In the genomic region with DNA sequence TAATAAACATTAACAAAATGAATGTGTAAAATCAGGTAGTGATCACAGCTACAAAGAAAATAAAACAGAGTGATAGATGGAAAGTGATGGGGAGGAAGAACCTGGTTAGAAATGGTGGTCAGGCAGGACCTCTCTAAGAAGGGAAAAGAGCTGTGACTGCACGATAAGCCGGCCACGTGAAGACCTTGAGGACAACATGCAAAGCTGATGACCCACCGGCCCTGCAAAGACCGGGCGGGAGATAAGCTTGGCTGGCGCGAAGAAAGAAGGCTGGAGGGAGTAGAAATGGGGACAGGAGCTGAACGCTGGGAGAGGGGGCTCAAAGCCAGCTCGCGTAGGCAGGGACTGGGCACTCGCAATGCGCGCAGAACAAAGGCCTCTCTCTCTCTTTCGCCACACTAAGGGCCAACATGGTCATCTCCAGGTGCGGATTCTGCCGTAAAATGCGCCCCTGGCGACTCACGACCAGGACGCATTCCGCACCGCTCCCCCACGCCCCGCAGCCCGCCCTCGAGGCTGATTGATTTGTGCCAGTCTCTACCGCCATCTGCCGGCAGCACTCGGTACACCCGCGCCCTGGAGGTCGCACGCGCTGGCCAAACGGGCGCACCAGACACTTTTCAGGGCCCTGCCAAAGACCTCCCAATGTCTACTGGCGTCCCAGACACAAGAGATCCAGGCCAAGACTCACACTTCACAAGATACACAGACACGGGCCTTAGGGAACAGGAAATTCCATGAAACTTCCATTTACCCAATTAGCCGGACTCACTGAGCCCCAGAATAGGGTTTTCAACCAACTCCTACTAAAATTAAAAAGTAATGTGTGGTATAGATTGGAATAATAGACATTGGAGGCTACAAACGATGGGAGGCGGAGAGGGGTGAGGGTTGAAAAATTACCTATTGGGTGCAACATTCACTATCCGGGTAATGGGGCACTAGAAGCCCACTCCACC, we compare ENCODE assay signal across 8 cellular contexts. TPM values are rescaled to one million over a fixed set of nuclear protein-coding genes. Genes with fewer than 3 reads are reported as not detected.
A peak's percentile ranks its signal among the peaks of the same experiment; 100 is the strongest.
DNase-seq lines count a peak whose midpoint lies in the region; FAIRE-seq and TF ChIP-seq lines count a peak whose summit lies in the region.

No MANE protein-coding gene starts in this region.

- TF ChIP-seq CTCF in RWPE1 (conservative IDR thresholded peaks at IDR 0.05; ENCODE audit: low read depth) = peak; percentile 98
- peak; percentile 95 for TF ChIP-seq CTCF in neutrophil (IDR thresholded peaks at IDR 0.05)

- DNase-seq in EL (peak; percentile 75), GOT3 (lab: John Stamatoyannopoulos, UW) (peak; percentile 70), LoVo (ENCODE audit: low spot score) (peak; percentile 78), RWPE1 (ENCODE audit: low spot score) (peak; percentile 82), frontal cortex (ENCODE audit: low spot score in 2 of 2) (peak; percentile 71 to 87), substantia nigra (lab: John Stamatoyannopoulos, UW) (peak in 48 of 49 donors; percentile 21 to 89 (median 64))
- peak; percentile 95 for DNase-seq in activated effector memory CD4-positive, alpha-beta T cell treated with anti-CD3 and anti-CD28 coated beads, Interleukin-2, amount 50 U/mL, for 16 hours

- peaks cover 8% of the 10 kb centered on the region for H3K27me3 ChIP-seq in neutrophil

- H3K9me3 ChIP-seq in neutrophil = no peaks in the 10 kb centered on the region

- H3K27ac ChIP-seq in RWPE1 = no peak overlapping the region
- H3K27ac ChIP-seq in neutrophil = no peak overlapping the region
- no peak overlapping the region for H3K27ac ChIP-seq in substantia nigra (ENCODE audit: low read depth, low read length, poor library complexity, severe bottlenecking)

- POLR2A ChIA-PET in RWPE1 (lab: Yijun Ruan, JAX; ENCODE audit: low non-redundant PET) = no interaction called here

- CTCF ChIA-PET in RWPE1 (lab: Yijun Ruan, JAX) = interaction anchor here (0.6 to 2.5 kb wide), 10 partner anchors 9 to 138 kb away, joined by 3 to 13 read pairs (median 5); a partner anchor contains a TSS

- no peaks in the 10 kb centered on the region for H3K36me3 ChIP-seq in neutrophil

- H3K4me1 ChIP-seq in neutrophil (ENCODE audit: control insufficient read depth in 1 of 2, insufficient read depth in 1 of 2, low read depth in 1 of 2, low read length in 1 of 2) = peaks cover 7 to 10% of the 10 kb centered on the region in 2 experiments

- H3K4me3 ChIP-seq in neutrophil (ENCODE audit: low read depth in 1 of 2, low read length in 1 of 2) = peak overlapping the region; percentile 31 to 46

- no peak for FAIRE-seq in frontal cortex (lab: Jason Lieb, UNC)

RNA-seq across cellular contexts. Expression of a gene that starts 9.4 kb away (rescaled TPM):
- total RNA-seq in frontal cortex = not detected

RNA-seq across cellular contexts. Expression of a gene that starts 23.7 kb away (rescaled TPM):
- 7.3 TPM for total RNA-seq in frontal cortex

RNA-seq across cellular contexts. Expression of a gene that starts 30.5 kb away (rescaled TPM):
- total RNA-seq in frontal cortex = 26.9 TPM

RNA-seq across cellular contexts. Expression of a gene that starts 39.8 kb away (rescaled TPM):
- total RNA-seq in frontal cortex = not detected

RNA-seq across cellular contexts. Expression of a gene that starts 58.5 kb away (rescaled TPM):
- total RNA-seq in frontal cortex = 7.7 TPM
